Comparison of ENCODE assay signal across 10 cellular contexts in genomic region chr5:159104058-159104651, GRCh38. TPM values are rescaled to one million over a fixed set of nuclear protein-coding genes. Genes with fewer than 3 reads are reported as not detected.
DNase-seq lines count a peak whose midpoint lies in the region; ATAC-seq and TF ChIP-seq lines count a peak whose summit lies in the region.
"Had no signal": no experiment of that assay in that cellular context is flagged by ENCODE, and none has a peak within 500 bp of the region (broad histone marks: within the 10 kb centered on the region; RNA-seq: fewer than 3 reads in every experiment).

No MANE protein-coding gene starts in this region.

- H3K27ac ChIP-seq in heart left ventricle (peak overlapping the region in 10 of 12 donors; percentile 18 to 66 (median 46)), ectodermal cell (ENCODE audit: insufficient read depth, low read depth, low read length, poor library complexity, severe bottlenecking) (no peak overlapping the region), breast epithelium (peak overlapping the region in 1 of 2 donors; percentile 58)

- H3K9me3 ChIP-seq in heart left ventricle (no peaks in the 10 kb centered on the region), ectodermal cell (ENCODE audit: control insufficient read depth, low read length) (no peaks in the 10 kb centered on the region), breast epithelium (no peaks in the 10 kb centered on the region)

- peaks cover 38% of the 10 kb centered on the region for H3K4me1 Mint-ChIP-seq in activated naive CD8-positive, alpha-beta T cell treated with anti-CD3 and anti-CD28 coated beads, Interleukin-2, amount 50 U/mL, for 24 hours

- TF ChIP-seq POLR2A in heart left ventricle (IDR thresholded peaks at IDR 0.05) (no peak), breast epithelium (IDR thresholded peaks at IDR 0.05) (no peak)

- no peak overlapping the region for H3K4me3 Mint-ChIP-seq in activated naive CD8-positive, alpha-beta T cell treated with anti-CD3 and anti-CD28 coated beads, Interleukin-2, amount 50 U/mL, for 24 hours

- H3K36me3 ChIP-seq in heart left ventricle (no peaks in the 10 kb centered on the region), ectodermal cell (ENCODE audit: control insufficient read depth, insufficient read depth, low read length) (no peaks in the 10 kb centered on the region), breast epithelium (no peaks in the 10 kb centered on the region)

- ATAC-seq in heart left ventricle: no peak
- no peak for ATAC-seq in Right ventricle myocardium inferior
- ATAC-seq in activated naive CD8-positive, alpha-beta T cell treated with anti-CD3 and anti-CD28 coated beads, Interleukin-2, amount 50 U/mL, for 24 hours: no peak

- peak overlapping the region in 10 of 12 donors; percentile 21 to 42 (median 30) for H3K4me3 ChIP-seq in heart left ventricle
- peak overlapping the region; percentile 28 for H3K4me3 ChIP-seq in ectodermal cell (ENCODE audit: insufficient read depth, low read depth, low read length)
- peak overlapping the region in 1 of 3 donors; percentile 5 for H3K4me3 ChIP-seq in breast epithelium

- no peaks in the 10 kb centered on the region for H3K36me3 Mint-ChIP-seq in activated naive CD8-positive, alpha-beta T cell treated with anti-CD3 and anti-CD28 coated beads, Interleukin-2, amount 50 U/mL, for 24 hours (ENCODE audit: low read depth)

- H3K27me3 ChIP-seq in heart left ventricle (peaks cover 0 to 80% (median 23%) of the 10 kb centered on the region in 9 donors), ectodermal cell (ENCODE audit: control insufficient read depth, insufficient read depth, low read length, poor library complexity, severe bottlenecking) (peaks cover 66% of the 10 kb centered on the region), breast epithelium (peaks cover 0 to 69% of the 10 kb centered on the region in 2 donors)

- peaks cover 67% of the 10 kb centered on the region for H3K27me3 Mint-ChIP-seq in activated naive CD8-positive, alpha-beta T cell treated with anti-CD3 and anti-CD28 coated beads, Interleukin-2, amount 50 U/mL, for 24 hours

- H3K9me3 Mint-ChIP-seq in activated naive CD8-positive, alpha-beta T cell treated with anti-CD3 and anti-CD28 coated beads, Interleukin-2, amount 50 U/mL, for 24 hours: no peaks in the 10 kb centered on the region

- intact Hi-C loops in heart left ventricle (cut with DNase I) (loop anchor here in 7 of 10 donors (2.0 to 10.0 kb wide), 12 partner anchors 227 to 1289 kb away; no protein-coding TSS in a partner anchor), Right ventricle myocardium inferior (cut with DNase I) (loop anchor here (10.0 kb wide), 2 partner anchors 559 to 679 kb away; no protein-coding TSS in a partner anchor), breast epithelium (cut with DNase I; ENCODE audit: low total_unique reads) (loop anchor here (10.0 kb wide), 1 partner anchor 929 kb away; no protein-coding TSS in a partner anchor)

- H3K4me1 ChIP-seq in heart left ventricle (peaks cover 0 to 50% (median 19%) of the 10 kb centered on the region in 12 donors), ectodermal cell (ENCODE audit: control insufficient read depth, insufficient read depth, low read length) (peaks cover 30% of the 10 kb centered on the region), breast epithelium (no peaks in the 10 kb centered on the region)

- H3K27ac Mint-ChIP-seq in activated naive CD8-positive, alpha-beta T cell treated with anti-CD3 and anti-CD28 coated beads, Interleukin-2, amount 50 U/mL, for 24 hours: no peak overlapping the region

- TF ChIP-seq CTCF in heart left ventricle (IDR thresholded peaks at IDR 0.05): peak in 11 of 12 donors; percentile 9 to 51 (median 27)
- TF ChIP-seq CTCF in breast epithelium (IDR thresholded peaks at IDR 0.05): no peak

- DNase-seq in heart left ventricle: peak in 4 of 5 donors; percentile 43 to 69 (median 46)
- DNase-seq in Right ventricle myocardium inferior (ENCODE audit: missing footprints): no peak
- peak; percentile 38 for DNase-seq in medulla oblongata (ENCODE audit: extremely low spot score)
- no peak for DNase-seq in breast epithelium (ENCODE audit: low spot score in 2 of 2)
- DNase-seq in activated naive CD8-positive, alpha-beta T cell treated with anti-CD3 and anti-CD28 coated beads, Interleukin-2, amount 50 U/mL, for 24 hours: no peak
- no peak for DNase-seq in NCI-H1105 treated with DMSO at 0.1 percent for 48 hours (lab: John Stamatoyannopoulos, UW)
- DNase-seq in MV-4-11 (lab: John Stamatoyannopoulos, UW): no peak
- DNase-seq: activated CD4-positive, CD25-positive, alpha-beta regulatory T cell treated with anti-CD3 and anti-CD28 coated beads, Interleukin-2, amount 50 U/mL, for 72 hours; cerebellar nuclear complex had no signal

- WGBS in heart left ventricle, 4 donors: 25 to 45% (median 41%) methylated on average over 41 of the region's 41 CpGs
- 7 to 8% methylated on average over 41 of the region's 41 CpGs for WGBS in ectodermal cell, 2 experiments

RNA-seq across cellular contexts. Expression of gene EBF1, which starts 4.4 kb away (rescaled TPM):
- total RNA-seq in heart left ventricle: 10 to 100 TPM in 7 of 9 donors, 1 to 10 TPM in 2; 6.5 to 24.9 (median 11.8) TPM
- polyA plus RNA-seq in heart left ventricle: 1 to 10 TPM; 4.0 to 4.8 TPM
- total RNA-seq in Right ventricle myocardium inferior: 17.1 TPM
- 4.9 TPM for polyA plus RNA-seq in ectodermal cell (2013, experiment 1 of 4)
- 4.1 TPM for polyA plus RNA-seq in ectodermal cell (2013, experiment 2 of 4)
- polyA plus RNA-seq in ectodermal cell (2013, experiment 3 of 4): 4.2 TPM
- polyA plus RNA-seq in ectodermal cell (2013, experiment 4 of 4): 3.8 TPM
- 10 to 100 TPM; 15.2 to 89.0 (median 40.3) TPM for total RNA-seq in breast epithelium

Comparison
In these comparisons a context has a peak if more than half of its experiments do, and no peak if none do; other contexts are left out.
1. DNase-seq: peak in heart left ventricle (4 of 5) and medulla oblongata (single experiment); none in Right ventricle myocardium inferior (single experiment), breast epithelium (0 of 2), activated naive CD8-positive, alpha-beta T cell treated with anti-CD3 and anti-CD28 coated beads, Interleukin-2, amount 50 U/mL, for 24 hours (single experiment), NCI-H1105 treated with DMSO at 0.1 percent for 48 hours (single experiment) and MV-4-11 (single experiment).
2. CTCF ChIP-seq: peak in heart left ventricle (11 of 12); none in breast epithelium (0 of 3).